1 cellular context compared by ENCODE assay signal in genomic region chr21:32612999-32613337, GRCh38.
TF ChIP-seq lines count a peak whose summit lies in the region.

No MANE protein-coding gene starts in this region.

TF ChIP-seq in endothelial cell of umbilical vein, 7 proteins besides CTCF, POLR2A, EP300 and RAD21 (continued from another document):
- TF ChIP-seq POLR2AphosphoS5 (IDR thresholded peaks at IDR 0.05; ENCODE audit: insufficient read depth, low read depth, low read length) (no peak), MYC (IDR thresholded peaks at IDR 0.05; ENCODE audit: low read depth, low read length) (no peak), GATA2 (IDR thresholded peaks at IDR 0.05; ENCODE audit: insufficient read depth, insufficient read length, low read depth, low read length) (no peak), FOS (IDR thresholded peaks at IDR 0.05; ENCODE audit: borderline replicate concordance, insufficient read depth, low read length) (no peak), JUN (IDR thresholded peaks at IDR 0.05; ENCODE audit: borderline replicate concordance, insufficient read depth, insufficient read length, low read depth) (no peak)
- TF ChIP-seq, protein P1, sequence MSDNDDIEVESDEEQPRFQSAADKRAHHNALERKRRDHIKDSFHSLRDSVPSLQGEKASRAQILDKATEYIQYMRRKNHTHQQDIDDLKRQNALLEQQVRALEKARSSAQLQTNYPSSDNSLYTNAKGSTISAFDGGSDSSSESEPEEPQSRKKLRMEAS (IDR thresholded peaks at IDR 0.05; ENCODE audit: insufficient read depth, insufficient read length), result no peak
